ENCODE assay signal across 8 cellular contexts in genomic region chr6:90413867-90414266, GRCh38.
DNase-seq lines count a peak whose midpoint lies in the region; ATAC-seq and TF ChIP-seq lines count a peak whose summit lies in the region.

No MANE protein-coding gene starts in this region.

- no peaks in the 10 kb centered on the region for H3K36me3 ChIP-seq in BLaER1

- H3K9ac ChIP-seq in BLaER1, result no peak overlapping the region

- no peak overlapping the region for H3K4me3 ChIP-seq in BLaER1

- DNase-seq in NCI-H1105 treated with DMSO at 0.1 percent for 48 hours (lab: John Stamatoyannopoulos, UW) (peak; percentile 90), ecto neural progenitor cell (ENCODE audit: low spot score) (peak; percentile 71), NOMO-1 (lab: John Stamatoyannopoulos, UW; ENCODE audit: unreplicated experiment in 2 of 2) (no peak)
- peak; percentile 87 for DNase-seq in activated CD4-positive, alpha-beta T cell treated with anti-CD3 and anti-CD28 coated beads for 48 hours
- peak; percentile 64 to 86 for DNase-seq in stimulated activated naive CD8-positive, alpha-beta T cell treated with anti-CD3 and anti-CD28 coated beads, Interleukin-15, amount 100 ng/mL, for 72 hours

- peak overlapping the region; percentile 1 to 21 (median 12) for H3K27ac Mint-ChIP-seq in nephron
- peak overlapping the region; percentile 0 to 97 for H3K27ac Mint-ChIP-seq in stimulated activated naive CD8-positive, alpha-beta T cell treated with anti-CD3 and anti-CD28 coated beads, Interleukin-15, amount 100 ng/mL, for 72 hours

- H4K20me1 ChIP-seq in BLaER1, result no peaks in the 10 kb centered on the region

- peaks cover 8% of the 10 kb centered on the region for H3K4me1 Mint-ChIP-seq in nephron
- peaks cover 74% of the 10 kb centered on the region for H3K4me1 Mint-ChIP-seq in stimulated activated naive CD8-positive, alpha-beta T cell treated with anti-CD3 and anti-CD28 coated beads, Interleukin-15, amount 100 ng/mL, for 72 hours

- H3K9me3 ChIP-seq in BLaER1, result no peaks in the 10 kb centered on the region

- H3K27ac ChIP-seq in BLaER1, result no peak overlapping the region

- H3K4me2 ChIP-seq in BLaER1, result peak overlapping the region; percentile 67

- no peaks in the 10 kb centered on the region for H3K36me3 Mint-ChIP-seq in nephron (ENCODE audit: low read depth)

- no peaks in the 10 kb centered on the region for H3K9me3 Mint-ChIP-seq in nephron
- peaks cover 6 to 12% of the 10 kb centered on the region in 2 donors for H3K9me3 Mint-ChIP-seq in stimulated activated naive CD8-positive, alpha-beta T cell treated with anti-CD3 and anti-CD28 coated beads, Interleukin-15, amount 100 ng/mL, for 72 hours

- peaks cover 20% of the 10 kb centered on the region for H3K4me1 ChIP-seq in BLaER1

- no peaks in the 10 kb centered on the region for H3K27me3 ChIP-seq in BLaER1

- peak; percentile 82 for ATAC-seq in stimulated activated naive CD8-positive, alpha-beta T cell treated with anti-CD3 and anti-CD28 coated beads, Interleukin-15, amount 100 ng/mL, for 72 hours
- ATAC-seq in HG02610 (IDR thresholded peaks at IDR 0.05; ENCODE audit: unreplicated experiment), result no peak

- TF ChIP-seq CTCF in nephron (IDR thresholded peaks at IDR 0.05; ENCODE audit: unreplicated experiment in 3 of 3), result no peak

- peaks cover 7% of the 10 kb centered on the region for H3K27me3 Mint-ChIP-seq in nephron (ENCODE audit: low read depth)
- no peaks in the 10 kb centered on the region for H3K27me3 Mint-ChIP-seq in stimulated activated naive CD8-positive, alpha-beta T cell treated with anti-CD3 and anti-CD28 coated beads, Interleukin-15, amount 100 ng/mL, for 72 hours

- H3K4me3 Mint-ChIP-seq in nephron, result peak overlapping the region; percentile 60 to 69 (median 62)
- peak overlapping the region; percentile 47 to 88 for H3K4me3 Mint-ChIP-seq in stimulated activated naive CD8-positive, alpha-beta T cell treated with anti-CD3 and anti-CD28 coated beads, Interleukin-15, amount 100 ng/mL, for 72 hours

Comparison
In these comparisons a context has a peak if more than half of its experiments do, and no peak if none do; other contexts are left out.
1. DNase-seq: peak in NCI-H1105 treated with DMSO at 0.1 percent for 48 hours (single experiment), activated CD4-positive, alpha-beta T cell treated with anti-CD3 and anti-CD28 coated beads for 48 hours (single experiment), ecto neural progenitor cell (single experiment) and stimulated activated naive CD8-positive, alpha-beta T cell treated with anti-CD3 and anti-CD28 coated beads, Interleukin-15, amount 100 ng/mL, for 72 hours (2 of 2); none in NOMO-1 (0 of 2).